16 cellular contexts compared by ENCODE assay signal in genomic region chr14:103137721-103138482, GRCh38. TPM values are rescaled to one million over a fixed set of nuclear protein-coding genes. Genes with fewer than 3 reads are reported as not detected.
DNase-seq lines count a peak whose midpoint lies in the region; ATAC-seq and TF ChIP-seq lines count a peak whose summit lies in the region.
"Had no signal": no experiment of that assay in that cellular context is flagged by ENCODE, and none has a peak within 500 bp of the region (broad histone marks: within the 10 kb centered on the region; RNA-seq: fewer than 3 reads in every experiment).

No MANE protein-coding gene starts in this region.

- TF ChIP-seq CTCF in lower lobe of right lung (IDR thresholded peaks at IDR 0.05): no peak
- TF ChIP-seq CTCF in thoracic aorta (IDR thresholded peaks at IDR 0.05): no peak
- no peak for TF ChIP-seq CTCF in Caco-2 (IDR thresholded peaks at IDR 0.05; ENCODE audit: insufficient read depth in 1 of 2, low read depth in 1 of 2, low read length in 1 of 2, severe bottlenecking in 1 of 2, unreplicated experiment in 1 of 2)

- H3K27ac Mint-ChIP-seq in Caco-2 (ENCODE audit: unreplicated experiment): no peak overlapping the region
- H3K27ac Mint-ChIP-seq: activated naive CD8-positive, alpha-beta T cell treated with anti-CD3 and anti-CD28 coated beads for 36 hours; activated T-cell treated with anti-CD3 and anti-CD28 coated beads, Interleukin-2, amount 50 U/mL, for 24 hours; B cell; stimulated activated naive B cell treated with anti-CD40 and anti-IgM and Interleukin-4, amounts not matched to agents 10 μg/mL and 1 μg/mL and 100 μg/mL, for 72 hours had no signal

- H3K4me3 Mint-ChIP-seq in Caco-2 (ENCODE audit: unreplicated experiment): no peak overlapping the region
- H3K4me3 Mint-ChIP-seq: activated naive CD8-positive, alpha-beta T cell treated with anti-CD3 and anti-CD28 coated beads for 36 hours; activated T-cell treated with anti-CD3 and anti-CD28 coated beads, Interleukin-2, amount 50 U/mL, for 24 hours; B cell; stimulated activated naive B cell treated with anti-CD40 and anti-IgM and Interleukin-4, amounts not matched to agents 10 μg/mL and 1 μg/mL and 100 μg/mL, for 72 hours had no signal

- intact Hi-C loops in lower lobe of right lung (cut with DNase I) (no loop called here), Caco-2 (cut with micrococcal nuclease; ENCODE audit: unreplicated experiment) (no loop called here)

- H3K4me1 ChIP-seq in HUES48 (ENCODE audit: control insufficient read depth, insufficient read depth, low read length) (no peaks in the 10 kb centered on the region; the same call in 1 of the 2 replicates), lower lobe of right lung (peaks cover 10% of the 10 kb centered on the region), thoracic aorta (ENCODE audit: control insufficient read depth in 1 of 2, low read depth in 2 of 2) (peaks cover 6 to 14% of the 10 kb centered on the region in 2 donors), Caco-2 (peaks cover 5% of the 10 kb centered on the region; the same call in 1 of the 2 replicates)
- H3K4me1 ChIP-seq: foreskin keratinocyte had no signal

- H3K36me3 ChIP-seq in HUES48 (ENCODE audit: control insufficient read depth, insufficient read depth, low read length): 0 out of 2 replicates have a peak, but pooled peaks cover 3% of the 10 kb centered on the region
- peaks cover 32% of the 10 kb centered on the region for H3K36me3 ChIP-seq in lower lobe of right lung
- H3K36me3 ChIP-seq in thoracic aorta: no peaks in the 10 kb centered on the region
- H3K36me3 ChIP-seq in Caco-2 (ENCODE audit: control insufficient read depth, insufficient read depth, low read length): no peaks in the 10 kb centered on the region

- POLR2A ChIA-PET in Caco-2 (lab: Charles Lee): no interaction called here

- H3K27me3 ChIP-seq in HUES48 (ENCODE audit: control insufficient read depth, insufficient read depth, low read length) (peaks cover 15% of the 10 kb centered on the region), lower lobe of right lung (ENCODE audit: low read depth) (peaks cover 10% of the 10 kb centered on the region), thoracic aorta (replicated peaks; ENCODE audit: insufficient read depth) (no peaks in the 10 kb centered on the region), Caco-2 (replicated peaks; ENCODE audit: control insufficient read depth, insufficient read depth, low read length) (no peaks in the 10 kb centered on the region)

- no peak overlapping the region for H3K9ac ChIP-seq in HUES48 (ENCODE audit: low read depth, low read length)

- H3K9me3 Mint-ChIP-seq in Caco-2 (ENCODE audit: unreplicated experiment): no peaks in the 10 kb centered on the region
- H3K9me3 Mint-ChIP-seq: activated naive CD8-positive, alpha-beta T cell treated with anti-CD3 and anti-CD28 coated beads for 36 hours; activated T-cell treated with anti-CD3 and anti-CD28 coated beads, Interleukin-2, amount 50 U/mL, for 24 hours had no signal

- H3K4me3 ChIP-seq in HUES48 (ENCODE audit: low read depth, low read length) (peak overlapping the region; percentile 63; the same call in 1 of the 2 replicates), lower lobe of right lung (no peak overlapping the region), thoracic aorta (peak overlapping the region; percentile 40), Caco-2 (ENCODE audit: low read depth, low read length) (no peak overlapping the region)

- H3K36me3 Mint-ChIP-seq in Caco-2 (ENCODE audit: insufficient read depth, unreplicated experiment): no peaks in the 10 kb centered on the region
- H3K36me3 Mint-ChIP-seq: activated naive CD8-positive, alpha-beta T cell treated with anti-CD3 and anti-CD28 coated beads for 36 hours had no signal

- peaks cover 13% of the 10 kb centered on the region for H3K4me1 Mint-ChIP-seq in Caco-2 (ENCODE audit: low read depth, unreplicated experiment)

- CTCF ChIA-PET in Caco-2 (lab: Charles Lee): interaction anchor here (0.8 kb wide), 2 partner anchors 17 to 33 kb away, joined by 3 to 4 read pairs; no protein-coding TSS in a partner anchor

- H3K27ac ChIP-seq in HUES48 (ENCODE audit: low read depth, low read length) (no peak overlapping the region), epithelial cell of prostate (peak overlapping the region; percentile 82), lower lobe of right lung (peak overlapping the region; percentile 5), thoracic aorta (no peak overlapping the region)
- H3K27ac ChIP-seq: foreskin keratinocyte had no signal

- no peaks in the 10 kb centered on the region for H3K9me3 ChIP-seq in HUES48 (ENCODE audit: control insufficient read depth, insufficient read depth, low read length)
- H3K9me3 ChIP-seq in lower lobe of right lung: no peaks in the 10 kb centered on the region
- H3K9me3 ChIP-seq in thoracic aorta: no peaks in the 10 kb centered on the region
- no peaks in the 10 kb centered on the region for H3K9me3 ChIP-seq in Caco-2

- ATAC-seq in lower lobe of right lung (peak; percentile 25 to 61), thoracic aorta (ENCODE audit: insufficient number of reproducible peaks, low FRiP score, low read depth) (peak; percentile 7), HG02623 (IDR thresholded peaks at IDR 0.05; ENCODE audit: unreplicated experiment) (no peak), GM19463 (IDR thresholded peaks at IDR 0.05; ENCODE audit: unreplicated experiment) (no peak)
- ATAC-seq: stimulated activated naive B cell treated with anti-CD40 and anti-IgM and Interleukin-4, amounts not matched to agents 10 μg/mL and 1 μg/mL and 100 μg/mL, for 72 hours had no signal

- no peaks in the 10 kb centered on the region for H3K27me3 Mint-ChIP-seq in Caco-2 (ENCODE audit: insufficient read depth, unreplicated experiment)

- no TSS peak for BruUV-seq in Caco-2 (replicated peaks; lab: Mats Ljungman, UMichigan)

- DNase-seq in epithelial cell of prostate (ENCODE audit: low read depth, low spot score): no peak
- DNase-seq in lower lobe of right lung: peak; percentile 65
- DNase-seq in thoracic aorta (ENCODE audit: low spot score): no peak
- DNase-seq in Caco-2: no peak
- DNase-seq: activated naive CD8-positive, alpha-beta T cell treated with anti-CD3 and anti-CD28 coated beads for 36 hours; activated T-cell treated with anti-CD3 and anti-CD28 coated beads, Interleukin-2, amount 50 U/mL, for 24 hours; DMS 273 treated with DMSO at 0.1 percent for 48 hours; NCI-H345; stimulated activated naive B cell treated with anti-CD40 and anti-IgM and Interleukin-4, amounts not matched to agents 10 μg/mL and 1 μg/mL and 100 μg/mL, for 72 hours had no signal

RNA-seq across cellular contexts. Expression of gene TNFAIP2, which starts 14.6 kb away (rescaled TPM):
- total RNA-seq in lower lobe of right lung (254 TPM), thoracic aorta (100 to 1,000 TPM; 135 to 228 TPM), Caco-2 (2022) (7.9 and 8.1 TPM in 2 replicates)

RNA-seq across cellular contexts. Expression of gene EXOC3L4, which starts 43.4 kb away (rescaled TPM):
- total RNA-seq in lower lobe of right lung: 3.6 TPM
- total RNA-seq in thoracic aorta: not detected
- 6.3 and 6.7 TPM in 2 replicates for total RNA-seq in Caco-2 (2022)
- total RNA-seq: activated naive CD8-positive, alpha-beta T cell treated with anti-CD3 and anti-CD28 coated beads for 36 hours; B cell; foreskin keratinocyte; mononuclear cell; osteoblast had no signal

RNA-seq across cellular contexts. Expression of gene LBHD2, which starts 53.9 kb away (rescaled TPM):
- not detected for total RNA-seq in lower lobe of right lung
- total RNA-seq in thoracic aorta: not detected
- total RNA-seq in Caco-2 (2022): not detected in 2 replicates
- total RNA-seq: activated naive CD8-positive, alpha-beta T cell treated with anti-CD3 and anti-CD28 coated beads for 36 hours; B cell; foreskin keratinocyte; mononuclear cell; osteoblast had no signal

Comparison
In these comparisons a context has a peak if more than half of its experiments do, and no peak if none do; other contexts are left out.
1. H3K27ac ChIP-seq: peak in epithelial cell of prostate (single experiment) and lower lobe of right lung (single experiment); none in HUES48 (single experiment) and thoracic aorta (0 of 2).
2. H3K4me3 ChIP-seq: peak in HUES48 (single experiment) and thoracic aorta (single experiment); none in lower lobe of right lung (single experiment) and Caco-2 (single experiment).
3. ATAC-seq: peak in lower lobe of right lung (2 of 2) and thoracic aorta (single experiment); none in HG02623 (single experiment) and GM19463 (single experiment).
4. RNA of gene TNFAIP2, which starts 14.6 kb away (total RNA-seq): 254 TPM in lower lobe of right lung (single experiment) and 135 to 228 TPM in thoracic aorta; 7.9 to 8.1 TPM in Caco-2; every median in the first group is over 10 times any median in the second.